ENCODE assay signal across 13 cellular contexts in genomic region chr20:61913423-61914225, GRCh38.
"Had no signal": no experiment of that assay in that cellular context is flagged by ENCODE, and none has a peak within 500 bp of the region (broad histone marks: within the 10 kb centered on the region; RNA-seq: fewer than 3 reads in every experiment).

No MANE protein-coding gene starts in this region.

- H3K9me3 Mint-ChIP-seq: activated T-helper 1 cell treated with anti-CD3 and anti-CD28 coated beads, Interleukin-12 subunit alpha, Interleukin-12 subunit beta, Interleukin-2, Interleukin-4 antibody, amounts not matched to agents 30 ng/mL and 10 ng/mL and 1 ng/mL, durations not matched to agents 14 hours and 24 hours and 36 hours had no signal

- ATAC-seq: left lobe of liver had no signal

- H3K9me3 ChIP-seq: thyroid gland, vagina had no signal

- H3K4me3 Mint-ChIP-seq: activated CD8-positive, alpha-beta T cell treated with anti-CD3 and anti-CD28 coated beads, Interleukin-2, amount 10 ng/mL, durations not matched to agents 7 days and 5 days; activated T-helper 1 cell treated with anti-CD3 and anti-CD28 coated beads, Interleukin-12 subunit alpha, Interleukin-12 subunit beta, Interleukin-2, Interleukin-4 antibody, amounts not matched to agents 30 ng/mL and 10 ng/mL and 1 ng/mL, durations not matched to agents 14 hours and 24 hours and 36 hours; nephron progenitor cell had no signal

- H3K27me3 ChIP-seq: dorsolateral prefrontal cortex, thyroid gland, vagina had no signal

- H3K4me3 ChIP-seq: dorsolateral prefrontal cortex, thyroid gland, vagina had no signal

- DNase-seq: activated CD4-positive, alpha-beta T cell treated with anti-CD3 and anti-CD28 coated beads for 48 hours; activated CD8-positive, alpha-beta memory T cell treated with anti-CD3 and anti-CD28 coated beads, Interleukin-2, amount 50 U/mL, for 48 hours; activated naive CD4-positive, alpha-beta T cell; dorsolateral prefrontal cortex; mesenchymal stem cell; nephron progenitor cell; stimulated activated CD4-positive, alpha-beta T cell treated with anti-CD3 and anti-CD28 coated beads, Interleukin-4, amount 100 ng/mL, for 1 hour; stimulated activated CD8-positive, alpha-beta memory T cell treated with anti-CD3 and anti-CD28 coated beads, Interleukin-4, amount 100 ng/mL, for 48 hours; thyroid gland had no signal

- H3K4me1 ChIP-seq: thyroid gland, vagina had no signal

- H3K27ac ChIP-seq: dorsolateral prefrontal cortex, thyroid gland, vagina had no signal

- H3K36me3 ChIP-seq: thyroid gland, vagina had no signal

- H3K27ac Mint-ChIP-seq: activated T-helper 1 cell treated with anti-CD3 and anti-CD28 coated beads, Interleukin-12 subunit alpha, Interleukin-12 subunit beta, Interleukin-2, Interleukin-4 antibody, amounts not matched to agents 30 ng/mL and 10 ng/mL and 1 ng/mL, durations not matched to agents 14 hours and 24 hours and 36 hours; nephron progenitor cell had no signal
